ENCODE assay signal across 8 cellular contexts in genomic region chr22:24208012-24208749, GRCh38. TPM values are rescaled to one million over a fixed set of nuclear protein-coding genes. Genes with fewer than 3 reads are reported as not detected.
DNase-seq lines count a peak whose midpoint lies in the region; ATAC-seq and TF ChIP-seq lines count a peak whose summit lies in the region.

No MANE protein-coding gene starts in this region.

- POLR2A ChIA-PET in WTC11 (lab: Charles Lee): no interaction called here

- CTCF ChIA-PET in activated CD8-positive, alpha-beta memory T cell treated with anti-CD3 and anti-CD28 coated beads, Interleukin-2, amount 10 ng/mL, durations not matched to agents 7 days and 5 days (lab: Charles Lee): interaction anchor here (1.0 to 3.6 kb wide), 7 partner anchors 10 to 51 kb away, joined by 3 to 17 read pairs (median 5); no protein-coding TSS in a partner anchor
- CTCF ChIA-PET in WTC11 (lab: Charles Lee): interaction anchor here (1.0 to 2.8 kb wide), 3 partner anchors 18 to 35 kb away, joined by 3 to 9 read pairs (median 6); no protein-coding TSS in a partner anchor

- DNase-seq in activated CD8-positive, alpha-beta memory T cell treated with anti-CD3 and anti-CD28 coated beads, Interleukin-2, amount 10 ng/mL, durations not matched to agents 7 days and 5 days: no peak
- no peak for DNase-seq in activated CD8-positive, alpha-beta memory T cell treated with anti-CD3 and anti-CD28 coated beads for 24 hours
- DNase-seq in WTC11 (ENCODE audit: low spot score): no peak
- DNase-seq in globus pallidus (ENCODE audit: low spot score): peak; percentile 50
- DNase-seq in putamen (ENCODE audit: low spot score): peak; percentile 27
- no peak for DNase-seq in activated CD4-positive, CD25-positive, alpha-beta regulatory T cell treated with anti-CD3 and anti-CD28 coated beads, Interleukin-2, amount 50 U/mL, for 72 hours
- no peak for DNase-seq in NCI-H1436 treated with DMSO at 0.1 percent for 48 hours (lab: John Stamatoyannopoulos, UW)

- TF ChIP-seq CTCF in WTC11 (IDR thresholded peaks at IDR 0.05): no peak

- ATAC-seq in activated CD8-positive, alpha-beta memory T cell treated with anti-CD3 and anti-CD28 coated beads, Interleukin-2, amount 10 ng/mL, durations not matched to agents 7 days and 5 days: peak; percentile 30
- ATAC-seq in WTC11: no peak
- no peak for ATAC-seq in GM21825 (IDR thresholded peaks at IDR 0.05; ENCODE audit: unreplicated experiment)

- no peaks in the 10 kb centered on the region for H3K27me3 Mint-ChIP-seq in activated CD8-positive, alpha-beta memory T cell treated with anti-CD3 and anti-CD28 coated beads, Interleukin-2, amount 10 ng/mL, durations not matched to agents 7 days and 5 days
- H3K27me3 Mint-ChIP-seq in WTC11 (ENCODE audit: low read depth): peaks cover 4% of the 10 kb centered on the region; the same call in 1 of the 2 replicates

- H3K36me3 Mint-ChIP-seq in activated CD8-positive, alpha-beta memory T cell treated with anti-CD3 and anti-CD28 coated beads, Interleukin-2, amount 10 ng/mL, durations not matched to agents 7 days and 5 days: peaks cover 3% of the 10 kb centered on the region
- H3K36me3 Mint-ChIP-seq in WTC11: peaks cover 19% of the 10 kb centered on the region

- peaks cover 48% of the 10 kb centered on the region for H3K4me1 Mint-ChIP-seq in activated CD8-positive, alpha-beta memory T cell treated with anti-CD3 and anti-CD28 coated beads, Interleukin-2, amount 10 ng/mL, durations not matched to agents 7 days and 5 days
- peaks cover 33% of the 10 kb centered on the region for H3K4me1 Mint-ChIP-seq in WTC11

- no peaks in the 10 kb centered on the region for H3K9me3 Mint-ChIP-seq in activated CD8-positive, alpha-beta memory T cell treated with anti-CD3 and anti-CD28 coated beads, Interleukin-2, amount 10 ng/mL, durations not matched to agents 7 days and 5 days (ENCODE audit: low read depth)
- H3K9me3 Mint-ChIP-seq in WTC11: peaks cover 22% of the 10 kb centered on the region

- H3K4me3 Mint-ChIP-seq in activated CD8-positive, alpha-beta memory T cell treated with anti-CD3 and anti-CD28 coated beads, Interleukin-2, amount 10 ng/mL, durations not matched to agents 7 days and 5 days: peak overlapping the region; percentile 6
- H3K4me3 Mint-ChIP-seq in WTC11: no peak overlapping the region

- peak overlapping the region; percentile 89 for H3K27ac Mint-ChIP-seq in activated CD8-positive, alpha-beta memory T cell treated with anti-CD3 and anti-CD28 coated beads, Interleukin-2, amount 10 ng/mL, durations not matched to agents 7 days and 5 days
- H3K27ac Mint-ChIP-seq in WTC11: peak overlapping the region; percentile 92

TF ChIP-seq in WTC11, 78 proteins besides CTCF, POLR2A, EP300 and RAD21:
- TF ChIP-seq GABPB1 (CRISPR knock-in tag; IDR thresholded peaks at IDR 0.05) (peak; percentile 32; the same call in 1 of the 2 replicates), ESRRA (CRISPR knock-in tag; IDR thresholded peaks at IDR 0.05; ENCODE audit: borderline replicate concordance) (no peak)

RNA-seq across cellular contexts. Expression of gene SUSD2, which starts 26.9 kb away (rescaled TPM):
- total RNA-seq in activated CD8-positive, alpha-beta memory T cell treated with anti-CD3 and anti-CD28 coated beads, Interleukin-2, amount 10 ng/mL, durations not matched to agents 7 days and 5 days: under 1 TPM; 0.52 to 0.96 TPM
- total RNA-seq in WTC11 (2021): 0.85 to 1.1 TPM (median 0.94 TPM) in 3 replicates

RNA-seq across cellular contexts. Expression of gene GGT5, which starts 36.7 kb away (rescaled TPM):
- under 1 TPM in 1 of 2 experiments, not detected in 1; 0.40 TPM for total RNA-seq in activated CD8-positive, alpha-beta memory T cell treated with anti-CD3 and anti-CD28 coated beads, Interleukin-2, amount 10 ng/mL, durations not matched to agents 7 days and 5 days
- 0.09 to 0.32 TPM (median 0.20 TPM) in 3 replicates for total RNA-seq in WTC11 (2021)

Comparison
In these comparisons a context has a peak if more than half of its experiments do, and no peak if none do; other contexts are left out.
1. DNase-seq: peak in globus pallidus (single experiment) and putamen (single experiment); none in activated CD8-positive, alpha-beta memory T cell treated with anti-CD3 and anti-CD28 coated beads, Interleukin-2, amount 10 ng/mL, durations not matched to agents 7 days and 5 days (single experiment), activated CD8-positive, alpha-beta memory T cell treated with anti-CD3 and anti-CD28 coated beads for 24 hours (single experiment), WTC11 (single experiment), activated CD4-positive, CD25-positive, alpha-beta regulatory T cell treated with anti-CD3 and anti-CD28 coated beads, Interleukin-2, amount 50 U/mL, for 72 hours (single experiment) and NCI-H1436 treated with DMSO at 0.1 percent for 48 hours (single experiment).